In the genomic region with DNA sequence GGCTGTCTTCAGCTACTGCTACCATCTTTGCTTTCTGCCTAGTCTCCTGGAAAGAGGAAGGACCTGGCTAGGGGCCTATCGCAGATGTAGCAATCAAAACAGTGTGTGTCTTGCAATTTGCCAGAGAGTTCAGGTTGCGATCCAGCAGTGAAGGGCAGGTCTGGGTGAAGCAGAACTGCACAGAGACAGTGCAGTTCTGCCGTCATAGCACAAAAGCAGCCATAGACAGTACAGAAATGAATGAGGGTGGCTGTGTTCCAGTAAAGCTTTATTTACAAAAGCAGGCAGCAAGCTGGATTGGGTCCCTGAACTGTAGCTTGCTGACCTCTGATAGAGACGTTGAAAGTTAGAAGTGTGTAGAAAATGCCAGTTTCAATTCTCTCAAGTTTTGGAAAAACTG, we compare ENCODE assay signal across 10 cellular contexts.
DNase-seq lines count a peak whose midpoint lies in the region; ATAC-seq, FAIRE-seq and TF ChIP-seq lines count a peak whose summit lies in the region.
"Had no signal": no experiment of that assay in that cellular context is flagged by ENCODE, and none has a peak within 500 bp of the region (broad histone marks: within the 10 kb centered on the region; RNA-seq: fewer than 3 reads in every experiment).

No MANE protein-coding gene starts in this region.

- H3K4me1 Mint-ChIP-seq in nephron progenitor cell (peaks cover 40% of the 10 kb centered on the region), progenitor cell of endocrine pancreas (ENCODE audit: low read depth) (no peaks in the 10 kb centered on the region)
- no peaks in the 10 kb centered on the region for H3K4me1 Mint-ChIP-seq in activated naive CD4-positive, alpha-beta T cell treated with anti-CD3 and anti-CD28 coated beads, Interleukin-2, amount 10 ng/mL, durations not matched to agents 7 days and 5 days

- H3K27me3 Mint-ChIP-seq in nephron progenitor cell (ENCODE audit: low read depth, poor library complexity) (peaks cover 3% of the 10 kb centered on the region), progenitor cell of endocrine pancreas (no peaks in the 10 kb centered on the region)
- H3K27me3 Mint-ChIP-seq in activated naive CD4-positive, alpha-beta T cell treated with anti-CD3 and anti-CD28 coated beads, Interleukin-2, amount 10 ng/mL, durations not matched to agents 7 days and 5 days: peaks cover 4% of the 10 kb centered on the region

- TF ChIP-seq CTCF in A549 (IDR thresholded peaks at IDR 0.05) (no peak), fibroblast of mammary gland (conservative IDR thresholded peaks at IDR 0.05; ENCODE audit: control insufficient read depth, insufficient read depth, low read depth, low read length) (no peak), nephron progenitor cell (IDR thresholded peaks at IDR 0.05) (no peak), progenitor cell of endocrine pancreas (IDR thresholded peaks at IDR 0.05; ENCODE audit: unreplicated experiment) (no peak), spleen (IDR thresholded peaks at IDR 0.05 in 8 of 11, conservative IDR thresholded peaks at IDR 0.05 in 3 of 11) (no peak)

- peaks cover 5% of the 10 kb centered on the region for H3K36me3 Mint-ChIP-seq in nephron progenitor cell (ENCODE audit: low read depth)
- H3K36me3 Mint-ChIP-seq in activated naive CD4-positive, alpha-beta T cell treated with anti-CD3 and anti-CD28 coated beads, Interleukin-2, amount 10 ng/mL, durations not matched to agents 7 days and 5 days: no peaks in the 10 kb centered on the region
- no peaks in the 10 kb centered on the region for H3K36me3 Mint-ChIP-seq in progenitor cell of endocrine pancreas (ENCODE audit: insufficient read depth)

- no peaks in the 10 kb centered on the region for H3K9me3 ChIP-seq in A549
- no peaks in the 10 kb centered on the region for H3K9me3 ChIP-seq in SK-N-MC (ENCODE audit: low read depth, low read length)
- H3K9me3 ChIP-seq in spleen: no peaks in the 10 kb centered on the region

- WGBS in A549 (ENCODE audit: missing lambda C conversion rate): 86% methylated on average over 4 of the region's 4 CpGs
- 45 to 76% (median 66%) methylated on average over 4 of the region's 4 CpGs for WGBS in spleen, 5 donors

- no peak overlapping the region for H3K4me3 Mint-ChIP-seq in nephron progenitor cell
- no peak overlapping the region for H3K4me3 Mint-ChIP-seq in activated naive CD4-positive, alpha-beta T cell treated with anti-CD3 and anti-CD28 coated beads, Interleukin-2, amount 10 ng/mL, durations not matched to agents 7 days and 5 days
- no peak overlapping the region for H3K4me3 Mint-ChIP-seq in progenitor cell of endocrine pancreas (ENCODE audit: low read depth)
- H3K4me3 Mint-ChIP-seq: activated CD4-positive, alpha-beta memory T cell treated with anti-CD3 and anti-CD28 coated beads, Interleukin-2, amount 10 ng/mL, durations not matched to agents 7 days and 5 days had no signal

- CTCF ChIA-PET in A549 (lab: Yijun Ruan, JAX): interaction anchor here (0.6 to 5.0 kb wide), 14 partner anchors 10 to 360 kb away, joined by 3 to 21 read pairs (median 4); no protein-coding TSS in a partner anchor
- CTCF ChIA-PET in activated naive CD4-positive, alpha-beta T cell treated with anti-CD3 and anti-CD28 coated beads, Interleukin-2, amount 10 ng/mL, durations not matched to agents 7 days and 5 days (lab: Charles Lee): interaction anchor here (1.2 kb wide), 1 partner anchor 11 kb away, joined by 3 read pairs; no protein-coding TSS in a partner anchor

- H3K9ac ChIP-seq in SK-N-MC (ENCODE audit: insufficient read length): no peak overlapping the region

- FAIRE-seq in A549 (lab: Jason Lieb, UNC): no peak

- TF ChIP-seq EP300 in A549 (IDR thresholded peaks at IDR 0.05): 0 out of 5 replicates have a peak, but pooled peaks of 1 of the 2 experiments have one; percentile 5

- H3K4me1 ChIP-seq in A549 (peaks cover 42% of the 10 kb centered on the region), spleen (peaks cover 0 to 30% (median 3%) of the 10 kb centered on the region in 6 donors)

- H3K36me3 ChIP-seq in SK-N-MC (ENCODE audit: insufficient read depth, low read length) (no peaks in the 10 kb centered on the region), spleen (no peaks in the 10 kb centered on the region)

- no peaks in the 10 kb centered on the region for H3K9me3 Mint-ChIP-seq in nephron progenitor cell
- no peaks in the 10 kb centered on the region for H3K9me3 Mint-ChIP-seq in activated naive CD4-positive, alpha-beta T cell treated with anti-CD3 and anti-CD28 coated beads, Interleukin-2, amount 10 ng/mL, durations not matched to agents 7 days and 5 days
- H3K9me3 Mint-ChIP-seq in progenitor cell of endocrine pancreas (ENCODE audit: low read depth): no peaks in the 10 kb centered on the region
- H3K9me3 Mint-ChIP-seq: activated CD4-positive, alpha-beta memory T cell treated with anti-CD3 and anti-CD28 coated beads, Interleukin-2, amount 10 ng/mL, durations not matched to agents 7 days and 5 days had no signal

- intact Hi-C loops in spleen (cut with DNase I; ENCODE audit: low total_unique reads): no loop called here

- ATAC-seq in A549: peak in 1 of 2 experiments; percentile 17; a peak in 3 of 6 replicates

- no peaks in the 10 kb centered on the region for H3K27me3 ChIP-seq in spleen (replicated peaks in 1 of 7)

- POLR2A ChIA-PET in A549 (lab: Yijun Ruan, JAX): no interaction called here

- peak overlapping the region; percentile 64 for H3K4me2 ChIP-seq in A549

- TF ChIP-seq POLR2A in A549 (IDR thresholded peaks at IDR 0.05; ENCODE audit: low read length): no peak
- TF ChIP-seq POLR2A in spleen (IDR thresholded peaks at IDR 0.05): no peak

- H3K27ac Mint-ChIP-seq in nephron progenitor cell (peak overlapping the region; percentile 37), progenitor cell of endocrine pancreas (no peak overlapping the region)
- H3K27ac Mint-ChIP-seq in activated naive CD4-positive, alpha-beta T cell treated with anti-CD3 and anti-CD28 coated beads, Interleukin-2, amount 10 ng/mL, durations not matched to agents 7 days and 5 days: no peak overlapping the region
- H3K27ac Mint-ChIP-seq: activated CD4-positive, alpha-beta memory T cell treated with anti-CD3 and anti-CD28 coated beads, Interleukin-2, amount 10 ng/mL, durations not matched to agents 7 days and 5 days had no signal

- DNase-seq in A549 (ENCODE audit: low read depth in 1 of 2, low spot score in 1 of 2) (no peak), SK-N-MC (ENCODE audit: low read depth, low spot score) (no peak), fibroblast of mammary gland (ENCODE audit: low read depth) (peak; percentile 47), nephron progenitor cell (no peak), progenitor cell of endocrine pancreas (ENCODE audit: low spot score, unreplicated experiment) (no peak), spleen (no peak)
- no peak for DNase-seq in activated naive CD4-positive, alpha-beta T cell treated with anti-CD3 and anti-CD28 coated beads, Interleukin-2, amount 10 ng/mL, durations not matched to agents 7 days and 5 days
- DNase-seq in activated effector memory CD4-positive, alpha-beta T cell treated with anti-CD3 and anti-CD28 coated beads, Interleukin-2, amount 50 U/mL, for 16 hours: no peak
- DNase-seq: activated CD4-positive, alpha-beta memory T cell treated with anti-CD3 and anti-CD28 coated beads, Interleukin-2, amount 10 ng/mL, durations not matched to agents 7 days and 5 days; NCI-H1048 had no signal

- no peak for TF ChIP-seq RAD21 in A549 (conservative IDR thresholded peaks at IDR 0.05 in 1 of 2, IDR thresholded peaks at IDR 0.05 in 1 of 2)

- H3K4me3 ChIP-seq in A549 (no peak overlapping the region), SK-N-MC (peak overlapping the region; percentile 73), fibroblast of mammary gland (ENCODE audit: control insufficient read depth, low read depth, low read length) (no peak overlapping the region), spleen (no peak overlapping the region)

- H3K27ac ChIP-seq in A549 (peak overlapping the region; percentile 41 to 64; a peak in 5 of 6 replicates), SK-N-MC (0 out of 2 replicates have a peak overlapping the region, but pooled peaks have one; percentile 9), spleen (peak overlapping the region in 3 of 8 donors; percentile 9 to 48 (median 43))

TF ChIP-seq in A549, 52 proteins besides CTCF, POLR2A, EP300 and RAD21:
- TF ChIP-seq EHMT2 (IDR thresholded peaks at IDR 0.05; ENCODE audit: low read depth) (no peak), CHD4 (IDR thresholded peaks at IDR 0.05; ENCODE audit: borderline replicate concordance) (no peak)
TF ChIP-seq in A549: peak in this region for 0.
